13 cellular contexts compared by ENCODE assay signal in the genomic region with DNA sequence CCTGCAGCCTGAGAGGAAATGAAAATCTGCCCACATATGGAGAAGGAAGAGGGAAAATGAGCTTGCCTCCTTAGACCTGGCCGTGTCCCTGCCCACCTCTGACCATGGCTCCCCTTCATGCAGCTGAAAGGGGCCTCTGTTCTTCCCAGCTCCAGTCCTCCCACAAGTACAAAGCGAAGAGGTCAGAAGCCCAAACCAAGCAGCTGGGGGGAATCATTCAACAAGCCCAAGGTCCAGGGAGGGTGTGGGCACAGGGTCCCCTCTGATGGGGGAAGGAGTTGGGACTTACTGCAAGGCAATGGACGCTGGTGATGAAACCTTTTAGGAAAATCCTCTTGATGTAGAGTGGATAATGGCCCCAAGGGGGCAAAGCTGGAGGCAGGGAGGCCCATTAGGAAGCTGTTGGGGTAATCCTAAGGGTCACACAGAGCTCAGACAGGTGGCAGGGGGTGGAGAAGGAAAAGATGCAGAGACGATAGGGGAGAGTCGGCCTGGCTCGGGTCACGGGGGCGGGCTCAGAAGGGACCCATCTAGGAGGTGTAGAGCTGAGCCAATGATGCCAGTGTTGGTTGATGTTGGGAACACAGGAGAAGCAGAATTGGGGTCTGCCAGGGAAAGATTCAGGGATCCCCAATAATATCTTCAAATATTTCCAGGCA. TPM values are rescaled to one million over a fixed set of nuclear protein-coding genes. Genes with fewer than 3 reads are reported as not detected.
DNase-seq lines count a peak whose midpoint lies in the region; ATAC-seq and TF ChIP-seq lines count a peak whose summit lies in the region.
"Had no signal": no experiment of that assay in that cellular context is flagged by ENCODE, and none has a peak within 500 bp of the region (broad histone marks: within the 10 kb centered on the region; RNA-seq: fewer than 3 reads in every experiment).

No MANE protein-coding gene starts in this region.

- H3K4me1 Mint-ChIP-seq in WTC11 (no peaks in the 10 kb centered on the region), natural killer cell (peaks cover 0 to 4% of the 10 kb centered on the region in 2 donors)
- H3K4me1 Mint-ChIP-seq: CD4-positive, CD25-positive, alpha-beta regulatory T cell had no signal

- CTCF ChIA-PET in WTC11 (lab: Charles Lee): interaction anchor here (0.8 to 1.8 kb wide), 2 partner anchors 17 to 120 kb away, joined by 3 to 4 read pairs; no protein-coding TSS in a partner anchor

- intact Hi-C loops in natural killer cell (cut with micrococcal nuclease): loop anchor here (5.0 to 10.0 kb wide), 2 partner anchors 443 to 980 kb away; partner anchors contain the start of gene TCP11

- H3K27me3 Mint-ChIP-seq in WTC11 (ENCODE audit: low read depth) (peaks cover 15% of the 10 kb centered on the region; the same call in 1 of the 2 replicates), natural killer cell (ENCODE audit: low read depth in 2 of 2) (peaks cover 23 to 42% of the 10 kb centered on the region in 2 donors)

- H3K27ac Mint-ChIP-seq in activated naive CD4-positive, alpha-beta T cell treated with anti-CD3 and anti-CD28 coated beads, Interleukin-2, amount 50 U/mL, for 72 hours: peak overlapping the region; percentile 12 to 62
- no peak overlapping the region for H3K27ac Mint-ChIP-seq in WTC11
- no peak overlapping the region for H3K27ac Mint-ChIP-seq in natural killer cell

- POLR2A ChIA-PET in WTC11 (lab: Charles Lee): no interaction called here

- no peak for ATAC-seq in activated naive CD4-positive, alpha-beta T cell treated with anti-CD3 and anti-CD28 coated beads, Interleukin-2, amount 50 U/mL, for 72 hours
- ATAC-seq in WTC11 (no peak), natural killer cell (no peak)
- ATAC-seq: GM12878 had no signal

- TF ChIP-seq CTCF in WTC11 (IDR thresholded peaks at IDR 0.05): no peak
- no peak for TF ChIP-seq CTCF in natural killer cell (IDR thresholded peaks at IDR 0.05)

- DNase-seq in activated naive CD4-positive, alpha-beta T cell treated with anti-CD3 and anti-CD28 coated beads, Interleukin-2, amount 50 U/mL, for 72 hours (ENCODE audit: low spot score in 2 of 2): peak in 1 of 2 donors; percentile 46
- no peak for DNase-seq in activated naive CD4-positive, alpha-beta T cell (lab: John Stamatoyannopoulos, UW)
- peak; percentile 7 for DNase-seq in WTC11 (ENCODE audit: low spot score)
- peak; percentile 64 for DNase-seq in mesenteric fat pad (ENCODE audit: low spot score)
- no peak for DNase-seq in natural killer cell
- no peak for DNase-seq in NCI-H1694 (lab: John Stamatoyannopoulos, UW)
- DNase-seq in NCI-H226: no peak
- DNase-seq: CD4-positive, CD25-positive, alpha-beta regulatory T cell; NCI-H1105 treated with DMSO at 0.1 percent for 48 hours; NCI-H2029; NK-92 treated with Interleukin-12 subunit alpha and Interleukin-12 subunit beta, amount 100 ng/mL, for 24 hours; OCI-M1 had no signal

- no peaks in the 10 kb centered on the region for H3K9me3 Mint-ChIP-seq in activated naive CD4-positive, alpha-beta T cell treated with anti-CD3 and anti-CD28 coated beads, Interleukin-2, amount 50 U/mL, for 72 hours
- H3K9me3 Mint-ChIP-seq in WTC11: peaks cover 14% of the 10 kb centered on the region
- no peaks in the 10 kb centered on the region for H3K9me3 Mint-ChIP-seq in natural killer cell

- H3K36me3 Mint-ChIP-seq in activated naive CD4-positive, alpha-beta T cell treated with anti-CD3 and anti-CD28 coated beads, Interleukin-2, amount 50 U/mL, for 72 hours: no peaks in the 10 kb centered on the region
- H3K36me3 Mint-ChIP-seq in WTC11: peaks cover 8% of the 10 kb centered on the region
- H3K36me3 Mint-ChIP-seq in natural killer cell: no peaks in the 10 kb centered on the region
- H3K36me3 Mint-ChIP-seq: CD4-positive, CD25-positive, alpha-beta regulatory T cell had no signal

- H3K4me3 Mint-ChIP-seq in WTC11 (no peak overlapping the region), natural killer cell (no peak overlapping the region)

TF ChIP-seq in WTC11, 78 proteins besides CTCF, POLR2A, EP300 and RAD21 (continues in another document):
- TF ChIP-seq ZBTB21 (CRISPR knock-in tag; IDR thresholded peaks at IDR 0.05; ENCODE audit: borderline replicate concordance) (no peak), FOXK1 (CRISPR knock-in tag; IDR thresholded peaks at IDR 0.05) (no peak), MXD4 (CRISPR knock-in tag; IDR thresholded peaks at IDR 0.05; ENCODE audit: borderline replicate concordance) (no peak), ZNF281 (CRISPR knock-in tag; IDR thresholded peaks at IDR 0.05) (no peak), SOX15 (CRISPR knock-in tag; IDR thresholded peaks at IDR 0.05) (no peak), RELA (CRISPR knock-in tag; IDR thresholded peaks at IDR 0.05; ENCODE audit: borderline replicate concordance) (no peak), ZNF425 (CRISPR knock-in tag; conservative IDR thresholded peaks at IDR 0.05) (no peak), TEAD4 (CRISPR knock-in tag; IDR thresholded peaks at IDR 0.05) (no peak)
- TF ChIP-seq, protein P1, sequence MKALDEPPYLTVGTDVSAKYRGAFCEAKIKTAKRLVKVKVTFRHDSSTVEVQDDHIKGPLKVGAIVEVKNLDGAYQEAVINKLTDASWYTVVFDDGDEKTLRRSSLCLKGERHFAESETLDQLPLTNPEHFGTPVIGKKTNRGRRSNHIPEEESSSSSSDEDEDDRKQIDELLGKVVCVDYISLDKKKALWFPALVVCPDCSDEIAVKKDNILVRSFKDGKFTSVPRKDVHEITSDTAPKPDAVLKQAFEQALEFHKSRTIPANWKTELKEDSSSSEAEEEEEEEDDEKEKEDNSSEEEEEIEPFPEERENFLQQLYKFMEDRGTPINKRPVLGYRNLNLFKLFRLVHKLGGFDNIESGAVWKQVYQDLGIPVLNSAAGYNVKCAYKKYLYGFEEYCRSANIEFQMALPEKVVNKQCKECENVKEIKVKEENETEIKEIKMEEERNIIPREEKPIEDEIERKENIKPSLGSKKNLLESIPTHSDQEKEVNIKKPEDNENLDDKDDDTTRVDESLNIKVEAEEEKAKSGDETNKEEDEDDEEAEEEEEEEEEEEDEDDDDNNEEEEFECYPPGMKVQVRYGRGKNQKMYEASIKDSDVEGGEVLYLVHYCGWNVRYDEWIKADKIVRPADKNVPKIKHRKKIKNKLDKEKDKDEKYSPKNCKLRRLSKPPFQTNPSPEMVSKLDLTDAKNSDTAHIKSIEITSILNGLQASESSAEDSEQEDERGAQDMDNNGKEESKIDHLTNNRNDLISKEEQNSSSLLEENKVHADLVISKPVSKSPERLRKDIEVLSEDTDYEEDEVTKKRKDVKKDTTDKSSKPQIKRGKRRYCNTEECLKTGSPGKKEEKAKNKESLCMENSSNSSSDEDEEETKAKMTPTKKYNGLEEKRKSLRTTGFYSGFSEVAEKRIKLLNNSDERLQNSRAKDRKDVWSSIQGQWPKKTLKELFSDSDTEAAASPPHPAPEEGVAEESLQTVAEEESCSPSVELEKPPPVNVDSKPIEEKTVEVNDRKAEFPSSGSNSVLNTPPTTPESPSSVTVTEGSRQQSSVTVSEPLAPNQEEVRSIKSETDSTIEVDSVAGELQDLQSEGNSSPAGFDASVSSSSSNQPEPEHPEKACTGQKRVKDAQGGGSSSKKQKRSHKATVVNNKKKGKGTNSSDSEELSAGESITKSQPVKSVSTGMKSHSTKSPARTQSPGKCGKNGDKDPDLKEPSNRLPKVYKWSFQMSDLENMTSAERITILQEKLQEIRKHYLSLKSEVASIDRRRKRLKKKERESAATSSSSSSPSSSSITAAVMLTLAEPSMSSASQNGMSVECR (CRISPR knock-in tag; IDR thresholded peaks at IDR 0.05; ENCODE audit: borderline replicate concordance): no peak

RNA-seq across cellular contexts. Expression of gene GRM4, which starts 16.1 kb away (rescaled TPM):
- under 1 TPM; 0.12 to 0.36 TPM for total RNA-seq in activated naive CD4-positive, alpha-beta T cell treated with anti-CD3 and anti-CD28 coated beads, Interleukin-2, amount 50 U/mL, for 72 hours
- total RNA-seq in WTC11 (2021): 32.2 to 34.5 TPM (median 32.2 TPM) in 3 replicates
- total RNA-seq in mesenteric fat pad: not detected
- total RNA-seq in natural killer cell: not detected
- total RNA-seq: CD4-positive, CD25-positive, alpha-beta regulatory T cell had no signal

Comparison
In these comparisons a context has a peak if more than half of its experiments do, and no peak if none do; other contexts are left out.
1. DNase-seq: peak in WTC11 (single experiment) and mesenteric fat pad (single experiment); none in activated naive CD4-positive, alpha-beta T cell (0 of 4), natural killer cell (single experiment), NCI-H1694 (single experiment) and NCI-H226 (single experiment).
2. H3K27ac Mint-ChIP-seq: peak in activated naive CD4-positive, alpha-beta T cell treated with anti-CD3 and anti-CD28 coated beads, Interleukin-2, amount 50 U/mL, for 72 hours (2 of 2); none in WTC11 (single experiment) and natural killer cell (0 of 2).
3. RNA of gene GRM4, which starts 16.1 kb away (total RNA-seq): 32.2 to 34.5 TPM in WTC11; 0.12 to 0.36 TPM in activated naive CD4-positive, alpha-beta T cell treated with anti-CD3 and anti-CD28 coated beads, Interleukin-2, amount 50 U/mL, for 72 hours, not detected in mesenteric fat pad (single experiment) and not detected in natural killer cell; every median in the first group is over 10 times any median in the second.